10 cellular contexts compared by ENCODE assay signal in genomic region chr2:101349893-101350662, GRCh38. TPM values are rescaled to one million over a fixed set of nuclear protein-coding genes. Genes with fewer than 3 reads are reported as not detected.
A peak's percentile ranks its signal among the peaks of the same experiment; 100 is the strongest.
DNase-seq lines count a peak whose midpoint lies in the region; ATAC-seq and TF ChIP-seq lines count a peak whose summit lies in the region.
"Had no signal": no experiment of that assay in that cellular context is flagged by ENCODE, and none has a peak within 500 bp of the region (broad histone marks: within the 10 kb centered on the region; RNA-seq: fewer than 3 reads in every experiment).

No MANE protein-coding gene starts in this region.

- no peaks in the 10 kb centered on the region for H3K36me3 ChIP-seq in psoas muscle (ENCODE audit: insufficient read depth in 1 of 2, low read depth in 1 of 2)

- peak overlapping the region; percentile 11; the same call in 1 of the 2 replicates for H3K27ac Mint-ChIP-seq in WTC11
- H3K27ac Mint-ChIP-seq: natural killer cell treated with Interleukin-12 subunit alpha and Interleukin-12 subunit beta and Interleukin-15 and Interleukin-18, amount 100 ng/mL, for 72 hours had no signal

- no peaks in the 10 kb centered on the region for H3K27me3 ChIP-seq in psoas muscle (ENCODE audit: insufficient read depth in 3 of 3, low read length in 2 of 3)

- H3K4me3 ChIP-seq in psoas muscle = no peak overlapping the region

- POLR2A ChIA-PET in WTC11 (lab: Charles Lee) = no interaction called here

- no peaks in the 10 kb centered on the region for H3K36me3 Mint-ChIP-seq in WTC11
- H3K36me3 Mint-ChIP-seq: natural killer cell treated with Interleukin-12 subunit alpha and Interleukin-12 subunit beta and Interleukin-15 and Interleukin-18, amount 100 ng/mL, for 72 hours had no signal

- CTCF ChIA-PET in WTC11 (lab: Charles Lee) = interaction anchor here (0.8 to 2.8 kb wide), 10 partner anchors 8 to 69 kb away, joined by 3 to 16 read pairs (median 4); partner anchors contain the start of genes CREG2 and RNF149

- no peak for TF ChIP-seq CTCF in WTC11 (IDR thresholded peaks at IDR 0.05)
- no peak for TF ChIP-seq CTCF in psoas muscle (IDR thresholded peaks at IDR 0.05)

- WGBS in psoas muscle, 3 donors = 51 to 66% (median 58%) methylated on average over 7 of the region's 7 CpGs

- H3K4me1 Mint-ChIP-seq in WTC11 = peaks cover 8% of the 10 kb centered on the region

- H3K4me3 Mint-ChIP-seq in WTC11 = no peak overlapping the region
- H3K4me3 Mint-ChIP-seq: natural killer cell treated with Interleukin-12 subunit alpha and Interleukin-12 subunit beta and Interleukin-15 and Interleukin-18, amount 100 ng/mL, for 72 hours had no signal

- ATAC-seq in WTC11 (no peak), GM21737 (IDR thresholded peaks at IDR 0.05; ENCODE audit: unreplicated experiment) (no peak), GM18502 (IDR thresholded peaks at IDR 0.05; ENCODE audit: poor library complexity, unreplicated experiment) (no peak), psoas muscle (no peak)
- ATAC-seq: natural killer cell treated with Interleukin-12 subunit alpha and Interleukin-12 subunit beta and Interleukin-15 and Interleukin-18, amount 100 ng/mL, for 72 hours had no signal

- DNase-seq in HCEC 1CT (peak; percentile 69), WTC11 (ENCODE audit: low spot score) (no peak), globus pallidus (ENCODE audit: low spot score) (peak; percentile 83), stromal cell of bone marrow (ENCODE audit: low read depth) (peak; percentile 81), psoas muscle (no peak)
- DNase-seq: NCI-H2029 treated with DMSO at 0.1 percent for 48 hours had no signal

- H3K4me1 ChIP-seq in psoas muscle = no peaks in the 10 kb centered on the region

- H3K9me3 Mint-ChIP-seq in WTC11 = no peaks in the 10 kb centered on the region
- H3K9me3 Mint-ChIP-seq: natural killer cell treated with Interleukin-12 subunit alpha and Interleukin-12 subunit beta and Interleukin-15 and Interleukin-18, amount 100 ng/mL, for 72 hours had no signal

- intact Hi-C loops in psoas muscle (cut with DNase I) = no loop called here

- H3K27ac ChIP-seq in psoas muscle = no peak overlapping the region
- H3K27ac ChIP-seq: VCaP had no signal

- H3K27me3 Mint-ChIP-seq in WTC11 (ENCODE audit: low read depth) = no peaks in the 10 kb centered on the region; the same call in 1 of the 2 replicates
- H3K27me3 Mint-ChIP-seq: natural killer cell treated with Interleukin-12 subunit alpha and Interleukin-12 subunit beta and Interleukin-15 and Interleukin-18, amount 100 ng/mL, for 72 hours had no signal

- H3K9me3 ChIP-seq in psoas muscle = no peaks in the 10 kb centered on the region

TF ChIP-seq in WTC11, 78 proteins besides CTCF, POLR2A, EP300 and RAD21:
- TF ChIP-seq IRF1 (CRISPR knock-in tag; IDR thresholded peaks at IDR 0.05) = no peak
- TF ChIP-seq E2F4 (CRISPR knock-in tag; IDR thresholded peaks at IDR 0.05; ENCODE audit: borderline replicate concordance, low read depth) = no peak
- no peak for TF ChIP-seq STAT6 (CRISPR knock-in tag; conservative IDR thresholded peaks at IDR 0.05; ENCODE audit: low read depth)
- no peak for TF ChIP-seq E2F5 (CRISPR knock-in tag; IDR thresholded peaks at IDR 0.05)
- no peak for TF ChIP-seq ERG (CRISPR knock-in tag; IDR thresholded peaks at IDR 0.05)
- TF ChIP-seq ZNF396 (CRISPR knock-in tag; IDR thresholded peaks at IDR 0.05; ENCODE audit: borderline replicate concordance) = no peak
- no peak for TF ChIP-seq JUN (CRISPR knock-in tag; IDR thresholded peaks at IDR 0.05)
- no peak for TF ChIP-seq HMGA2 (CRISPR knock-in tag; IDR thresholded peaks at IDR 0.05)
- no peak for TF ChIP-seq TEAD1 (CRISPR knock-in tag; IDR thresholded peaks at IDR 0.05)
- TF ChIP-seq MAX (CRISPR knock-in tag; IDR thresholded peaks at IDR 0.05) = no peak

RNA-seq across cellular contexts. Expression of gene CREG2, which starts 37.2 kb away (rescaled TPM):
- 1.1 to 1.7 TPM (median 1.6 TPM) in 3 replicates for total RNA-seq in WTC11 (2021)
- under 1 TPM in 2 of 4 donors, not detected in 2; 0.13 to 0.34 TPM for total RNA-seq in psoas muscle
- polyA plus RNA-seq in psoas muscle = under 1 TPM in 2 of 3 donors, not detected in 1; 0.04 to 0.07 TPM
- total RNA-seq: natural killer cell treated with Interleukin-12 subunit alpha and Interleukin-12 subunit beta and Interleukin-15 and Interleukin-18, amount 100 ng/mL, for 72 hours had no signal

RNA-seq across cellular contexts. Expression of gene RNF149, which starts 41.6 kb away (rescaled TPM):
- total RNA-seq in WTC11 (2021) (25.6 to 30.0 TPM (median 28.4 TPM) in 3 replicates), psoas muscle (10 to 100 TPM; 13.5 to 23.7 (median 20.0) TPM)
- polyA plus RNA-seq in psoas muscle = 10 to 100 TPM; 10.7 to 22.8 (median 11.3) TPM

Comparison
In these comparisons a context has a peak if more than half of its experiments do, and no peak if none do; other contexts are left out.
1. DNase-seq: peak in HCEC 1CT (single experiment), globus pallidus (single experiment) and stromal cell of bone marrow (single experiment); none in WTC11 (single experiment) and psoas muscle (0 of 2).